ENCODE assay signal across 8 cellular contexts in the genomic region with DNA sequence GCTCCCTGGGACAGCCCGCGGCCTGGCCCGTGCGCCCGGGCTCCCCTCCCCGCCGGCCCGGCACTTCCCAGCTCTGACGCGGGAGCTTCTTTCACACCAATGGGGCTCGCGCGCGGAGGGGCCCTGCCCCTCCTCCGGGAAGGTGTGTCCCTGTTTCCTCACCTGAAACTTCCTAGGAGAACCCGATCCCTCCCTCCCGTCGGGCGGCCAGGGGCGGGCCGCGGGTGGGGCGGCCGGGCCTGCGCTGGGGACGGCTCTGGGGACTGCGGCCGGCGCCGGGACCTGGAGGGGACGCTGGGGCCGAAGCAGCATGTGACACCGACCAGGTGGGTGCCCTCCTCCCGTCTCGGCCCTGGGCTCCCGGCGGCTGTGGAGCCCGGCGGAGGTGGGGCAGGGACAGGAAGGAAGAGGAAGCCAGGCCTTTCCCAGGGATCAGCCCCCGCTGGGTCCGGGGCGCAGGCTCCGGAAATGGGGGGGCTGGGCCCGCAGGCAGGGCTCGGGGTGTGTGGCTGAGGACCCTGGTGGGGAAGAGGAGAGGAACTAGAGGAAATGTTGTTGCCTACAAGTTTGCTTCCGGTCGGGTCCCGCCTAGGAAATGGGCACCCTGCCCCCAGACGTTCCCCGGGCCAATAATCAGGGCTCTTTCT. TPM values are rescaled to one million over a fixed set of nuclear protein-coding genes. Genes with fewer than 3 reads are reported as not detected.
A peak's percentile ranks its signal among the peaks of the same experiment; 100 is the strongest.
DNase-seq lines count a peak whose midpoint lies in the region; ATAC-seq and TF ChIP-seq lines count a peak whose summit lies in the region.
"Not testable (repeated sequence)": the region's sequence is repeated elsewhere in the genome, so short reads cannot be mapped to it uniquely, and the experiment has no call there.

Gene ARHGEF5 (plus strand): TSS at position 227 of the 647 bp plus-strand sequence. CDS start 7,268 bp downstream, outside the sequence.

- peaks cover 11% of the 10 kb centered on the region for H3K4me1 Mint-ChIP-seq in activated T-cell treated with anti-CD3 and anti-CD28 coated beads, Interleukin-2, amount 50 U/mL, for 4 hours (ENCODE audit: low read depth)
- not testable (repeated sequence) for H3K4me1 Mint-ChIP-seq in mesothelial cell of epicardium

- H3K36me3 ChIP-seq in esophagus (ENCODE audit: control insufficient read depth in 2 of 2, insufficient read depth in 2 of 2, low read length in 1 of 2); thyroid gland: not testable (repeated sequence)

- TF ChIP-seq CTCF in mesothelial cell of epicardium (IDR thresholded peaks at IDR 0.05; ENCODE audit: unreplicated experiment); thyroid gland (IDR thresholded peaks at IDR 0.05): not testable (repeated sequence)

- ATAC-seq in GM18517 (IDR thresholded peaks at IDR 0.05; ENCODE audit: unreplicated experiment), result peak; percentile 79
- peak; percentile 66 for ATAC-seq in GM21515 (IDR thresholded peaks at IDR 0.05; ENCODE audit: unreplicated experiment)
- peak; percentile 76 for ATAC-seq in HG02970 (IDR thresholded peaks at IDR 0.05; ENCODE audit: low FRiP score, unreplicated experiment)
- ATAC-seq in HG03575 (IDR thresholded peaks at IDR 0.05; ENCODE audit: extremely low read depth, insufficient number of reproducible peaks, low FRiP score, unreplicated experiment), result peak; percentile 36
- ATAC-seq in activated T-cell treated with anti-CD3 and anti-CD28 coated beads, Interleukin-2, amount 50 U/mL, for 4 hours, result peak; percentile 82 to 87

- not testable (repeated sequence) for TF ChIP-seq POLR2A in thyroid gland (IDR thresholded peaks at IDR 0.05)

- H3K27ac ChIP-seq in esophagus (ENCODE audit: low read depth in 2 of 2, low read length in 1 of 2), result not testable (repeated sequence)
- H3K27ac ChIP-seq in thyroid gland, result peak within 1 kb of the TSS in 1 of 3 donors; percentile 36

- not testable (repeated sequence) for H3K27me3 ChIP-seq in esophagus (ENCODE audit: control insufficient read depth in 1 of 2, insufficient read depth in 2 of 2, low read length in 2 of 2); thyroid gland

- DNase-seq in activated T-cell treated with anti-CD3 and anti-CD28 coated beads, Interleukin-2, amount 50 U/mL, for 4 hours; mesothelial cell of epicardium (ENCODE audit: low spot score in 2 of 2, unreplicated experiment in 2 of 2); thyroid gland: not testable (repeated sequence)

- H3K9me3 Mint-ChIP-seq in activated T-cell treated with anti-CD3 and anti-CD28 coated beads, Interleukin-2, amount 50 U/mL, for 4 hours; mesothelial cell of epicardium: not testable (repeated sequence)

- H3K4me3 ChIP-seq in esophagus (ENCODE audit: low read depth in 1 of 2, low read length in 2 of 2), result not testable (repeated sequence)
- peak within 1 kb of the TSS in 1 of 3 donors; percentile 19 for H3K4me3 ChIP-seq in thyroid gland (replicated peaks in 1 of 3)

- H3K27ac Mint-ChIP-seq in mesothelial cell of epicardium, result peak within 1 kb of the TSS; percentile 91

- peak within 1 kb of the TSS; percentile 80 for H3K4me3 Mint-ChIP-seq in activated T-cell treated with anti-CD3 and anti-CD28 coated beads, Interleukin-2, amount 50 U/mL, for 4 hours
- peak within 1 kb of the TSS; percentile 79 for H3K4me3 Mint-ChIP-seq in mesothelial cell of epicardium

- not testable (repeated sequence) for H3K9me3 ChIP-seq in esophagus (ENCODE audit: control insufficient read depth in 2 of 2, insufficient read depth in 1 of 2, low read depth in 1 of 2, low read length in 1 of 2); thyroid gland

- not testable (repeated sequence) for H3K27me3 Mint-ChIP-seq in activated T-cell treated with anti-CD3 and anti-CD28 coated beads, Interleukin-2, amount 50 U/mL, for 4 hours (ENCODE audit: low read depth); mesothelial cell of epicardium (ENCODE audit: low read depth)

- intact Hi-C loops in thyroid gland (cut with DNase I), result not testable (repeated sequence)

- not testable (repeated sequence) for H3K4me1 ChIP-seq in esophagus (ENCODE audit: control insufficient read depth in 2 of 2, insufficient read depth in 2 of 2, low read length in 1 of 2)
- peaks cover 12 to 15% of the 10 kb centered on the region in 2 donors for H3K4me1 ChIP-seq in thyroid gland

- H3K36me3 Mint-ChIP-seq in activated T-cell treated with anti-CD3 and anti-CD28 coated beads, Interleukin-2, amount 50 U/mL, for 4 hours (ENCODE audit: insufficient read depth); mesothelial cell of epicardium: not testable (repeated sequence)

- no CpG with 5 or more reads among the region's 50 CpGs for WGBS in esophagus, 2 donors
- WGBS in thyroid gland, 2 donors, result no CpG with 5 or more reads among the region's 50 CpGs

RNA-seq across cellular contexts. Expression of gene ARHGEF5, which starts in this region (rescaled TPM):
- 1 to 10 TPM; 4.8 to 8.4 (median 5.7) TPM for total RNA-seq in activated T-cell treated with anti-CD3 and anti-CD28 coated beads, Interleukin-2, amount 50 U/mL, for 4 hours
- polyA plus RNA-seq in esophagus, result 10 to 100 TPM; 14.6 to 22.1 TPM
- total RNA-seq in mesothelial cell of epicardium (35.9 to 37.6 TPM (median 37.4 TPM) in 3 replicates), thyroid gland (100 to 1,000 TPM in 1 of 4 donors, 10 to 100 TPM in 3; 47.8 to 104 (median 71.4) TPM)
